ENCODE assay signal across 1 cellular context in the genomic region with DNA sequence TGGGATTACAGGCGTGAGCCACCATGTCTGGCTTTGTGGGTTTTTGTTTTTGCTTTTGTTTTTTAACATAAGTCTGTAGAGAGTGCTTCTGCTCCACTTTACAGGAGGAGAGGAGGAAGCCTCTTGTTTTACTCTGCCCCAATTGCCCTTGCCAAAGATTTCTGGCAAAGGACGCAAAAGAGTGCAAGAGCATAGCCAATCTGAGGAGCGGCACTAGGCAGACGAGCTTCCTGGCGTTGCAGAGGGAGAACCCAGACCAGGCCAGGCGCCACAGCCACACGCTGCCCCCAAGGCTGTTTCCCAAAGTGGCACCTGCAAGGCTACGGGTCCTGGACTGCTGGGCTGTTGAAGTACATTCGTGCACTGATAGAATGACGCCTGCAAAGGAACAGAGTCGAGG.
TF ChIP-seq lines count a peak whose summit lies in the region.

No MANE protein-coding gene starts in this region.

TF ChIP-seq in IMR-90, 13 proteins besides CTCF, POLR2A, EP300 and RAD21:
- TF ChIP-seq MXI1 (IDR thresholded peaks at IDR 0.05; ENCODE audit: borderline replicate concordance, low read depth, low read length) (no peak), NFE2L2 (IDR thresholded peaks at IDR 0.05; ENCODE audit: low read depth, low read length) (no peak), MAZ (IDR thresholded peaks at IDR 0.05; ENCODE audit: borderline replicate concordance, low read depth, low read length) (no peak), RFX5 (IDR thresholded peaks at IDR 0.05; ENCODE audit: low read depth, low read length) (no peak), MAFK (IDR thresholded peaks at IDR 0.05; ENCODE audit: low read depth, low read length) (no peak), USF2 (IDR thresholded peaks at IDR 0.05; ENCODE audit: low read depth, low read length) (no peak), ELK1 (IDR thresholded peaks at IDR 0.05; ENCODE audit: borderline replicate concordance, low read depth, low read length) (no peak), CEBPB (IDR thresholded peaks at IDR 0.05; ENCODE audit: low read depth, low read length) (no peak), BHLHE40 (IDR thresholded peaks at IDR 0.05; ENCODE audit: low read depth, low read length) (no peak), RCOR1 (IDR thresholded peaks at IDR 0.05; ENCODE audit: insufficient replicate concordance, low read length) (no peak), SMC3 (IDR thresholded peaks at IDR 0.05; ENCODE audit: low read depth, low read length) (no peak), CHD1 (IDR thresholded peaks at IDR 0.05; ENCODE audit: low read depth, low read length) (no peak), FOS (IDR thresholded peaks at IDR 0.05; ENCODE audit: low read depth, low read length) (no peak)
TF ChIP-seq in IMR-90: peak in this region for 0.
